ENCODE assay signal across 11 cellular contexts in genomic region chr6:99189823-99190721, GRCh38.
DNase-seq lines count a peak whose midpoint lies in the region; ATAC-seq lines count a peak whose summit lies in the region.
"Had no signal": no experiment of that assay in that cellular context is flagged by ENCODE, and none has a peak within 500 bp of the region (broad histone marks: within the 10 kb centered on the region; RNA-seq: fewer than 3 reads in every experiment).

No MANE protein-coding gene starts in this region.

- H3K36me3 Mint-ChIP-seq in immature natural killer cell: no peaks in the 10 kb centered on the region

- no peak overlapping the region for H3K27ac Mint-ChIP-seq in immature natural killer cell

- H3K4me1 Mint-ChIP-seq in immature natural killer cell: no peaks in the 10 kb centered on the region

- peaks cover 0 to 6% (median 1%) of the 10 kb centered on the region in 3 donors for H3K27me3 Mint-ChIP-seq in immature natural killer cell (ENCODE audit: low read depth in 3 of 3)

- H3K4me3 Mint-ChIP-seq in immature natural killer cell: no peak overlapping the region

- H3K9me3 Mint-ChIP-seq in immature natural killer cell: peaks cover 0 to 6% (median under 1%) of the 10 kb centered on the region in 6 donors

- DNase-seq in GM19238 (ENCODE audit: insufficient read length, low spot score) (peak; percentile 5), immature natural killer cell (no peak), RKO (ENCODE audit: low spot score) (no peak), NCI-H187 (lab: John Stamatoyannopoulos, UW) (no peak), globus pallidus (ENCODE audit: low spot score) (no peak)
- DNase-seq: colonic mucosa, NCI-H1436, upper lobe of left lung had no signal

- ATAC-seq in GM18498 (IDR thresholded peaks at IDR 0.05; ENCODE audit: unreplicated experiment) (peak; percentile 99), HG02759 (IDR thresholded peaks at IDR 0.05; ENCODE audit: unreplicated experiment) (peak; percentile 97), HG03558 (IDR thresholded peaks at IDR 0.05; ENCODE audit: extremely low read depth, unreplicated experiment) (peak; percentile 98)
